32 cellular contexts compared by ENCODE assay signal in the genomic region with DNA sequence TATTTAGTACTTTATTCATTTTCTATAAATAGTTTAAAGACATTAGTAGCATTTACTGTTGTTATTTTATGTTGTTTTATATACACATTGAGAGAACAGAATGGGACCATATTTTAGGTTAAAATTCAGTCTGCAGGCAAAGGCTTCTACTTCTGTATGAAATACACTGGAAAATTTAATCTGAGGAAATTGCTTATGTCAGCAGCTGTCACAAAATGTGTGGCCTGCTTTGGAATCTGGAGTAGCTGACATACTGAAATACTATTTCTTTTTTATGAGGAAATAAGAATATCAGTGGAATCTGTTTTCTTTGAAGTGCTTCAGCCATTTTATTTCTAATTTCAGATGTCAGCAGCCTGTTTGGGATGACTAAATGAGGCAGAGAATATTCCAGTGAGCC.
"Had no signal": no experiment of that assay in that cellular context is flagged by ENCODE, and none has a peak within 500 bp of the region (broad histone marks: within the 10 kb centered on the region; RNA-seq: fewer than 3 reads in every experiment).

No MANE protein-coding gene starts in this region.

- H3K27ac ChIP-seq: left lung, lower lobe of right lung, pancreas, prostate gland, sigmoid colon, tibial nerve, upper lobe of left lung, vagina had no signal

- H3K27ac Mint-ChIP-seq: immature natural killer cell; naive thymus-derived CD8-positive, alpha-beta T cell; stimulated activated memory B cell treated with anti-CD40 and anti-IgM and Interleukin-4, amounts not matched to agents 10 μg/mL and 1 μg/mL and 100 μg/mL, for 72 hours; stimulated activated naive CD8-positive, alpha-beta T cell treated with anti-CD3 and anti-CD28 coated beads, Interleukin-15, amount 100 ng/mL, for 72 hours had no signal

- H3K9me3 ChIP-seq: left lung, lower lobe of right lung, mucosa of descending colon, pancreas, prostate gland, sigmoid colon, tibial nerve, upper lobe of left lung, vagina had no signal

- H3K9me3 Mint-ChIP-seq: naive thymus-derived CD8-positive, alpha-beta T cell; nephron; neural crest cell; stimulated activated memory B cell treated with anti-CD40 and anti-IgM and Interleukin-4, amounts not matched to agents 10 μg/mL and 1 μg/mL and 100 μg/mL, for 72 hours; stimulated activated naive CD8-positive, alpha-beta T cell treated with anti-CD3 and anti-CD28 coated beads, Interleukin-15, amount 100 ng/mL, for 72 hours had no signal

- H3K4me3 Mint-ChIP-seq: immature natural killer cell; naive thymus-derived CD8-positive, alpha-beta T cell; nephron; neural crest cell; stimulated activated memory B cell treated with anti-CD40 and anti-IgM and Interleukin-4, amounts not matched to agents 10 μg/mL and 1 μg/mL and 100 μg/mL, for 72 hours; stimulated activated naive CD8-positive, alpha-beta T cell treated with anti-CD3 and anti-CD28 coated beads, Interleukin-15, amount 100 ng/mL, for 72 hours had no signal

- H3K4me3 ChIP-seq: left lung, lower lobe of right lung, mucosa of descending colon, pancreas, prostate gland, sigmoid colon, smooth muscle cell, tibial nerve, upper lobe of left lung, vagina had no signal

- ATAC-seq: left colon; left lung; lower lobe of right lung; mucosa of descending colon; naive thymus-derived CD8-positive, alpha-beta T cell; pancreas; right cardiac atrium; stimulated activated memory B cell treated with anti-CD40 and anti-IgM and Interleukin-4, amounts not matched to agents 10 μg/mL and 1 μg/mL and 100 μg/mL, for 72 hours; stimulated activated naive CD8-positive, alpha-beta T cell treated with anti-CD3 and anti-CD28 coated beads, Interleukin-15, amount 100 ng/mL, for 72 hours had no signal

- H3K27me3 ChIP-seq: left lung, pancreas, sigmoid colon, tibial nerve, upper lobe of left lung, vagina had no signal

- H3K4me1 ChIP-seq: left lung, lower lobe of right lung, prostate gland, sigmoid colon, upper lobe of left lung, vagina had no signal

- DNase-seq: hypothalamus; immature natural killer cell; kidney; left colon; left lung; lower lobe of right lung; mesendoderm; midbrain; mucosa of descending colon; naive thymus-derived CD8-positive, alpha-beta T cell; nucleus accumbens; pancreas; posterior cingulate gyrus; retina; right cardiac atrium; sigmoid colon; stimulated activated CD4-positive, alpha-beta T cell treated with anti-CD3 and anti-CD28 coated beads, Interleukin-1b, Interleukin-23, amount 100 ng/mL, for 48 hours; stimulated activated CD4-positive, alpha-beta T cell treated with anti-CD3 and anti-CD28 coated beads, Interleukin-2, amount 100 ng/mL, for 48 hours; stimulated activated CD4-positive, alpha-beta T cell treated with anti-CD3 and anti-CD28 coated beads, Interleukin-4, amount 100 ng/mL, for 4 hours; stimulated activated CD8-positive, alpha-beta memory T cell treated with anti-CD3 and anti-CD28 coated beads, Interleukin-4, amount 100 ng/mL, for 48 hours; stimulated activated naive CD4-positive, alpha-beta T cell treated with Interleukin-2 at 50 U/mL for 16 hours; stimulated activated naive CD8-positive, alpha-beta T cell treated with anti-CD3 and anti-CD28 coated beads, Interleukin-15, amount 100 ng/mL, for 72 hours; substantia nigra; upper lobe of left lung had no signal

- H3K36me3 ChIP-seq: left lung, lower lobe of right lung, pancreas, prostate gland, sigmoid colon, tibial nerve, upper lobe of left lung, vagina had no signal

- H3K4me2 ChIP-seq: smooth muscle cell had no signal

- H3K36me3 Mint-ChIP-seq: immature natural killer cell; naive thymus-derived CD8-positive, alpha-beta T cell; stimulated activated memory B cell treated with anti-CD40 and anti-IgM and Interleukin-4, amounts not matched to agents 10 μg/mL and 1 μg/mL and 100 μg/mL, for 72 hours had no signal

- FAIRE-seq: islet of Langerhans, kidney, pancreas had no signal

- H3K4me1 Mint-ChIP-seq: immature natural killer cell; naive thymus-derived CD8-positive, alpha-beta T cell; stimulated activated memory B cell treated with anti-CD40 and anti-IgM and Interleukin-4, amounts not matched to agents 10 μg/mL and 1 μg/mL and 100 μg/mL, for 72 hours; stimulated activated naive CD8-positive, alpha-beta T cell treated with anti-CD3 and anti-CD28 coated beads, Interleukin-15, amount 100 ng/mL, for 72 hours had no signal
